ENCODE assay signal across 8 cellular contexts in genomic region chr5:142821733-142822487, GRCh38. TPM values are rescaled to one million over a fixed set of nuclear protein-coding genes. Genes with fewer than 3 reads are reported as not detected.
DNase-seq lines count a peak whose midpoint lies in the region; ATAC-seq and TF ChIP-seq lines count a peak whose summit lies in the region.

No MANE protein-coding gene starts in this region.

- peaks cover 88% of the 10 kb centered on the region for H3K4me1 Mint-ChIP-seq in Calu3 (ENCODE audit: low read depth, unreplicated experiment)
- H3K4me1 Mint-ChIP-seq in central memory CD8-positive, alpha-beta T cell, result peaks cover 85% of the 10 kb centered on the region
- H3K4me1 Mint-ChIP-seq in stimulated activated effector memory CD8-positive, alpha-beta T cell treated with anti-CD3 and anti-CD28 coated beads, Interleukin-12 subunit alpha, Interleukin-12 subunit beta, amount 100 ng/mL, for 72 hours, result peaks cover 78% of the 10 kb centered on the region

- CTCF ChIA-PET in Calu3 (lab: Charles Lee), result interaction anchor here (0.7 to 2.2 kb wide), 16 partner anchors 24 to 105 kb away, joined by 3 to 14 read pairs (median 4); no protein-coding TSS in a partner anchor

- ATAC-seq in GM21786 (IDR thresholded peaks at IDR 0.05; ENCODE audit: unreplicated experiment), result peak; percentile 75
- ATAC-seq in central memory CD8-positive, alpha-beta T cell (replicated peaks; ENCODE audit: extremely low read depth, poor library complexity, severe bottlenecking), result peak; percentile 64
- ATAC-seq in stimulated activated effector memory CD8-positive, alpha-beta T cell treated with anti-CD3 and anti-CD28 coated beads, Interleukin-12 subunit alpha, Interleukin-12 subunit beta, amount 100 ng/mL, for 72 hours, result peak; percentile 94

- no TSS peak for BruUV-seq in Calu3 (replicated peaks; lab: Mats Ljungman, UMichigan)

- intact Hi-C loops in Calu3 (cut with micrococcal nuclease; ENCODE audit: unreplicated experiment), result loop anchor here (1.0 kb wide), 1 partner anchor 51 kb away; no protein-coding TSS in a partner anchor

- no peak for TF ChIP-seq CTCF in Calu3 (IDR thresholded peaks at IDR 0.05; ENCODE audit: unreplicated experiment)

- H3K9me3 Mint-ChIP-seq in Calu3 (ENCODE audit: low read depth, unreplicated experiment), result no peaks in the 10 kb centered on the region
- no peaks in the 10 kb centered on the region for H3K9me3 Mint-ChIP-seq in central memory CD8-positive, alpha-beta T cell
- no peaks in the 10 kb centered on the region for H3K9me3 Mint-ChIP-seq in stimulated activated effector memory CD8-positive, alpha-beta T cell treated with anti-CD3 and anti-CD28 coated beads, Interleukin-12 subunit alpha, Interleukin-12 subunit beta, amount 100 ng/mL, for 72 hours

- DNase-seq in Calu3 (peak; percentile 34), M059J (ENCODE audit: low read depth) (peak; percentile 93), DMS79 (lab: John Stamatoyannopoulos, UW) (no peak), NCI-H1436 treated with DMSO at 0.1 percent for 48 hours (lab: John Stamatoyannopoulos, UW) (no peak), UCSD-AML1 (lab: John Stamatoyannopoulos, UW; ENCODE audit: unreplicated experiment) (no peak)
- DNase-seq in central memory CD8-positive, alpha-beta T cell (ENCODE audit: low spot score in 2 of 2), result no peak
- DNase-seq in stimulated activated effector memory CD8-positive, alpha-beta T cell treated with anti-CD3 and anti-CD28 coated beads, Interleukin-12 subunit alpha, Interleukin-12 subunit beta, amount 100 ng/mL, for 72 hours (ENCODE audit: low spot score in 2 of 2), result no peak

- H3K4me3 Mint-ChIP-seq in Calu3 (ENCODE audit: low read depth, unreplicated experiment), result no peak overlapping the region
- no peak overlapping the region for H3K4me3 Mint-ChIP-seq in central memory CD8-positive, alpha-beta T cell
- H3K4me3 Mint-ChIP-seq in stimulated activated effector memory CD8-positive, alpha-beta T cell treated with anti-CD3 and anti-CD28 coated beads, Interleukin-12 subunit alpha, Interleukin-12 subunit beta, amount 100 ng/mL, for 72 hours, result no peak overlapping the region

- peaks cover 25% of the 10 kb centered on the region for H3K36me3 Mint-ChIP-seq in Calu3 (ENCODE audit: insufficient read depth, unreplicated experiment)
- no peaks in the 10 kb centered on the region for H3K36me3 Mint-ChIP-seq in central memory CD8-positive, alpha-beta T cell (ENCODE audit: insufficient read depth)
- peaks cover 9% of the 10 kb centered on the region for H3K36me3 Mint-ChIP-seq in stimulated activated effector memory CD8-positive, alpha-beta T cell treated with anti-CD3 and anti-CD28 coated beads, Interleukin-12 subunit alpha, Interleukin-12 subunit beta, amount 100 ng/mL, for 72 hours

- H3K27me3 Mint-ChIP-seq in Calu3 (ENCODE audit: unreplicated experiment), result no peaks in the 10 kb centered on the region
- no peaks in the 10 kb centered on the region for H3K27me3 Mint-ChIP-seq in central memory CD8-positive, alpha-beta T cell

- peak overlapping the region; percentile 41 for H3K27ac Mint-ChIP-seq in Calu3 (ENCODE audit: unreplicated experiment)
- no peak overlapping the region for H3K27ac Mint-ChIP-seq in central memory CD8-positive, alpha-beta T cell (ENCODE audit: low read depth)
- H3K27ac Mint-ChIP-seq in stimulated activated effector memory CD8-positive, alpha-beta T cell treated with anti-CD3 and anti-CD28 coated beads, Interleukin-12 subunit alpha, Interleukin-12 subunit beta, amount 100 ng/mL, for 72 hours, result no peak overlapping the region

RNA-seq across cellular contexts. Expression of gene ARHGAP26, which starts 51.7 kb away (rescaled TPM):
- 112 and 118 TPM in 2 replicates for total RNA-seq in Calu3 (2022)
- 3.5 and 5.5 TPM in 2 replicates for total RNA-seq in M059J (2014; rRNA removed; shearing (Covaris generic))

Comparison
In these comparisons a context has a peak if more than half of its experiments do, and no peak if none do; other contexts are left out.
1. DNase-seq: peak in Calu3 (single experiment) and M059J (single experiment); none in central memory CD8-positive, alpha-beta T cell (0 of 2), stimulated activated effector memory CD8-positive, alpha-beta T cell treated with anti-CD3 and anti-CD28 coated beads, Interleukin-12 subunit alpha, Interleukin-12 subunit beta, amount 100 ng/mL, for 72 hours (0 of 2), DMS79 (single experiment), NCI-H1436 treated with DMSO at 0.1 percent for 48 hours (single experiment) and UCSD-AML1 (single experiment).
2. RNA of gene ARHGAP26, which starts 51.7 kb away (total RNA-seq): 112 to 118 TPM in Calu3; 3.5 to 5.5 TPM in M059J; every median in the first group is over 10 times any median in the second.
3. Peak in every context shown above with its lines, with median percentiles within 50 percentile points of each other: ATAC-seq.